ENCODE assay signal across 1 cellular context in the genomic region with DNA sequence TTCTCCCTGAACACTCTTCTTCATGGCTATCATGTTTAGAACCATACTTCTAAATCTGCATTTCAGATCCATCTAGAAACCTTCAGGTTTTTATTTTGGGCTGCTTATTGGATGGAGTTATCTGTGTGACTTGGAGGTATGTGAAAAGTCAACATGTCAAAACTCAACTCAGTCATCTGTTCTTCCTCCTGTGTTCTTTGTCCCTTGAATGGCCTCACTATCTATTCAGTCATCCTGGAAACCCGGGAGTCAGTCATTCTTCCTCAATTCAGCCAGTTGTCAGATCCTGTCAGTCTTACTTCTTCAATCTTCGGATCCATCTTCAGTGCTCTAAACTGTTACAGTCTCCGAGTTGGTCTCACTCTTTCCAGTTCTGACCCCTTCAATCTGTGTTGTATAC.
TF ChIP-seq lines count a peak whose summit lies in the region.

No MANE protein-coding gene starts in this region.

TF ChIP-seq in K562, 482 proteins besides CTCF, POLR2A, EP300 and RAD21 (continued from another document):
- TF ChIP-seq, protein P1, sequence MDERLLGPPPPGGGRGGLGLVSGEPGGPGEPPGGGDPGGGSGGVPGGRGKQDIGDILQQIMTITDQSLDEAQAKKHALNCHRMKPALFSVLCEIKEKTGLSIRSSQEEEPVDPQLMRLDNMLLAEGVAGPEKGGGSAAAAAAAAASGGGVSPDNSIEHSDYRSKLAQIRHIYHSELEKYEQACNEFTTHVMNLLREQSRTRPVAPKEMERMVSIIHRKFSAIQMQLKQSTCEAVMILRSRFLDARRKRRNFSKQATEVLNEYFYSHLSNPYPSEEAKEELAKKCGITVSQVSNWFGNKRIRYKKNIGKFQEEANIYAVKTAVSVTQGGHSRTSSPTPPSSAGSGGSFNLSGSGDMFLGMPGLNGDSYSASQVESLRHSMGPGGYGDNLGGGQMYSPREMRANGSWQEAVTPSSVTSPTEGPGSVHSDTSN (CRISPR knock-in tag; IDR thresholded peaks at IDR 0.05; ENCODE audit: low read depth), result no peak
- TF ChIP-seq, protein P1 (tag; conservative IDR thresholded peaks at IDR 0.05; ENCODE audit: low read depth), result peak; percentile 30; the same call in 1 of the 2 replicates
- TF ChIP-seq HDGF (IDR thresholded peaks at IDR 0.05) (no peak), ZNF79 (CRISPR knock-in tag; IDR thresholded peaks at IDR 0.05; ENCODE audit: low read depth) (no peak), NELFE (IDR thresholded peaks at IDR 0.05; ENCODE audit: insufficient read depth, insufficient read length) (no peak), MEIS2 (IDR thresholded peaks at IDR 0.05; ENCODE audit: partially characterized antibody) (peak; percentile 39), NFATC3 (IDR thresholded peaks at IDR 0.05) (no peak), FOXA3 (CRISPR knock-in tag; conservative IDR thresholded peaks at IDR 0.05 in 1 of 2, IDR thresholded peaks at IDR 0.05 in 1 of 2) (peak in 1 of 2 experiments; percentile 87; a peak in 2 of 4 replicates), HDAC2 (IDR thresholded peaks at IDR 0.05) (no peak), CTBP1 (IDR thresholded peaks at IDR 0.05; ENCODE audit: borderline replicate concordance) (peak; percentile 18; the same call in 1 of the 2 replicates), ARNT (IDR thresholded peaks at IDR 0.05) (no peak), RFX5 (IDR thresholded peaks at IDR 0.05; ENCODE audit: low read depth, low read length) (no peak), KAT2B (IDR thresholded peaks at IDR 0.05; ENCODE audit: low read depth, low read length) (no peak), HDAC8 (tag; IDR thresholded peaks at IDR 0.05) (no peak), POLR2G (IDR thresholded peaks at IDR 0.05; ENCODE audit: low read depth, low read length) (no peak), POLR3A (IDR thresholded peaks at IDR 0.05; ENCODE audit: borderline replicate concordance, extremely low read depth, insufficient read depth, insufficient read length) (no peak), SRF (CRISPR knock-in tag; IDR thresholded peaks at IDR 0.05) (no peak), ZFP36 (IDR thresholded peaks at IDR 0.05; ENCODE audit: low read depth, low read length, partially characterized antibody) (no peak)
- TF ChIP-seq, protein P2, sequence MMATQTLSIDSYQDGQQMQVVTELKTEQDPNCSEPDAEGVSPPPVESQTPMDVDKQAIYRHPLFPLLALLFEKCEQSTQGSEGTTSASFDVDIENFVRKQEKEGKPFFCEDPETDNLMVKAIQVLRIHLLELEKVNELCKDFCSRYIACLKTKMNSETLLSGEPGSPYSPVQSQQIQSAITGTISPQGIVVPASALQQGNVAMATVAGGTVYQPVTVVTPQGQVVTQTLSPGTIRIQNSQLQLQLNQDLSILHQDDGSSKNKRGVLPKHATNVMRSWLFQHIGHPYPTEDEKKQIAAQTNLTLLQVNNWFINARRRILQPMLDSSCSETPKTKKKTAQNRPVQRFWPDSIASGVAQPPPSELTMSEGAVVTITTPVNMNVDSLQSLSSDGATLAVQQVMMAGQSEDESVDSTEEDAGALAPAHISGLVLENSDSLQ (IDR thresholded peaks at IDR 0.05), result peak; percentile 77
- TF ChIP-seq, protein P3, sequence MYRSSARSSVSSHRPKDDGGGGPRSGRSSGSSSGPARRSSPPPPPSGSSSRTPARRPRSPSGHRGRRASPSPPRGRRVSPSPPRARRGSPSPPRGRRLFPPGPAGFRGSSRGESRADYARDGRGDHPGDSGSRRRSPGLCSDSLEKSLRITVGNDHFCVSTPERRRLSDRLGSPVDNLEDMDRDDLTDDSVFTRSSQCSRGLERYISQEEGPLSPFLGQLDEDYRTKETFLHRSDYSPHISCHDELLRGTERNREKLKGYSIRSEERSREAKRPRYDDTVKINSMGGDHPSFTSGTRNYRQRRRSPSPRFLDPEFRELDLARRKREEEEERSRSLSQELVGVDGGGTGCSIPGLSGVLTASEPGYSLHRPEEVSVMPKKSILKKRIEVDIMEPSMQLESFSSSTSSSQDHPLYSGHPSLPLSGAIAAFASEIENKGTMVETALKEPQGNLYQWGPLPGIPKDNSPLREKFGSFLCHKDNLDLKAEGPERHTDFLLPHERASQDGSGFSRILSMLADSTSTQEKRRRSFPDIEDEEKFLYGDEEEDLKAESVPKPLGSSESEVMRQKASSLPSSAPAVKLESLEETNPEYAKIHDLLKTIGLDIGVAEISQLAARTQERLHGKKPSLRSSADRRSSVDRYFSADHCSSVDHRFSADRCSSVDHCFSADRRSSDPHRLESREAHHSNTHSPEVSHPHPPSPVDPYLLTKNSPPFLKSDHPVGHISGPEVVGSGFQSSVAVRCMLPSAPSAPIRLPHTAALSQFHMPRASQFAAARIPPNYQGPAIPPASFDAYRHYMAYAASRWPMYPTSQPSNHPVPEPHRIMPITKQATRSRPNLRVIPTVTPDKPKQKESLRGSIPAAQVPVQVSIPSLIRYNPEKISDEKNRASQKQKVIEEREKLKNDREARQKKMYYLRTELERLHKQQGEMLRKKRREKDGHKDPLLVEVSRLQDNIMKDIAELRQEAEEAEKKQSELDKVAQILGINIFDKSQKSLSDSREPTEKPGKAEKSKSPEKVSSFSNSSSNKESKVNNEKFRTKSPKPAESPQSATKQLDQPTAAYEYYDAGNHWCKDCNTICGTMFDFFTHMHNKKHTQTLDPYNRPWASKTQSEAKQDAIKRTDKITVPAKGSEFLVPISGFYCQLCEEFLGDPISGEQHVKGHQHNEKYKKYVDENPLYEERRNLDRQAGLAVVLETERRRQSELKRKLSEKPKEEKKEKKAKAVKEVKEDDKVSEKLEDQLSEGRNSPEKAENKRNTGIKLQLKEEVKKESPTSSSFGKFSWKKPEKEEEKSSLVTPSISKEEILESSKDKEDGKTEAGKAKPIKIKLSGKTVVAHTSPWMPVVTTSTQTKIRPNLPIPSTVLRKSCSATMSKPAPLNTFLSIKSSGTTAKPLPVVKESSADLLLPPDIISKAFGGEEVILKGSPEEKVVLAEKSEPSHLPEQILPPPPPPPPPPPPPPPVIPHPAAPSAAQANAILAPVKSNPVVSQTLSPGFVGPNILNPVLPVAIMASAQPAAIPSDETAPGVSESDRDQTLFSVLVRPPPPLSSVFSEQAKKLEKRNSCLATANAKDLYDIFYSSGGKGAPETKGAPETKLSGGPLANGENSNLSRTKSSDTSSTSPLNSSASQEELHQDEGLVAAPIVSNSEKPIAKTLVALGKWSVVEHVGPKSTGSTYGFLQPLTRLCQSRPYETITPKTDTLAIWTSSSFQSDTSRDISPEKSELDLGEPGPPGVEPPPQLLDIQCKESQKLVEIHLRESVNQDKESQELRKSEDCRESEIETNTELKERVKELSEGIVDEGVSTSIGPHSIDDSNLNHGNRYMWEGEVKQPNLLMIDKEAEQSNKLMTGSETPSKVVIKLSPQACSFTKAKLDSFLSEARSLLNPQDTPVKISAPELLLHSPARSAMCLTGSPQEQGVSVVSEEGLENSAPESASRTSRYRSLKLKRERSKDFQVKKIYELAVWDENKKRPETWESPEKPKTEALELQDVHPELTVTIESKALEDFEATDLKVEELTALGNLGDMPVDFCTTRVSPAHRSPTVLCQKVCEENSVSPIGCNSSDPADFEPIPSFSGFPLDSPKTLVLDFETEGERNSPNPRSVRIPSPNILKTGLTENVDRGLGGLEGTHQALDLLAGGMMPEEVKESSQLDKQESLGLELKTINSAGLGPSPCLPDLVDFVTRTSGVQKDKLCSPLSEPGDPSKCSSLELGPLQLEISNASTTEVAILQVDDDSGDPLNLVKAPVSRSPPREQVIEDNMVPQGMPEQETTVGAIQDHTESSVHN (IDR thresholded peaks at IDR 0.05; ENCODE audit: borderline replicate concordance in 1 of 2, low read depth in 1 of 2), result no peak
- TF ChIP-seq, protein P4, sequence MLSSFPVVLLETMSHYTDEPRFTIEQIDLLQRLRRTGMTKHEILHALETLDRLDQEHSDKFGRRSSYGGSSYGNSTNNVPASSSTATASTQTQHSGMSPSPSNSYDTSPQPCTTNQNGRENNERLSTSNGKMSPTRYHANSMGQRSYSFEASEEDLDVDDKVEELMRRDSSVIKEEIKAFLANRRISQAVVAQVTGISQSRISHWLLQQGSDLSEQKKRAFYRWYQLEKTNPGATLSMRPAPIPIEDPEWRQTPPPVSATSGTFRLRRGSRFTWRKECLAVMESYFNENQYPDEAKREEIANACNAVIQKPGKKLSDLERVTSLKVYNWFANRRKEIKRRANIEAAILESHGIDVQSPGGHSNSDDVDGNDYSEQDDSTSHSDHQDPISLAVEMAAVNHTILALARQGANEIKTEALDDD (IDR thresholded peaks at IDR 0.05), result 0 out of 2 replicates have a peak, but pooled peaks have one; percentile 23
